ENCODE assay signal across 16 cellular contexts in the genomic region with DNA sequence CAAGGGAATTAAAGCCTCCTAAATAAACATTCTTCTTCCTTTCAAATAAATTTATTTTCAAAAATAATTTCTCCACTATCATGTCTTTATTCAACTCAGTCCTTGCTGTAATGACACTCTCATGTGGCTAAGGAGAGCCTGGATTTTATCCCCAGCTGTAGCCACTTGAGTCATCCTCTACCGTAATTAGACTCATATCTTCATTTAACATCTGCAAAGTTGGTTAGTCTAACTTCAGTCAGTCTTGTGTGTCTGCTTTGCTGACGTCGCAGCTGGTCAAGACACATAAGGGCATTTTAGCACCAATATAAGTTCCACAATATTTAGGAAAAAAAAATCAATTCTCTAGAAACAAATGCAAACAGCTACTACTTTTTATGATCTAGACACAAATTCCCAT.
"Had no signal": no experiment of that assay in that cellular context is flagged by ENCODE, and none has a peak within 500 bp of the region (broad histone marks: within the 10 kb centered on the region; RNA-seq: fewer than 3 reads in every experiment).

No MANE protein-coding gene starts in this region.

- H3K36me3 ChIP-seq: left lung, thyroid gland had no signal

- H3K27me3 ChIP-seq: left lung, thyroid gland had no signal

- H3K4me3 ChIP-seq: coronary artery, left lung, thyroid gland had no signal

- DNase-seq: activated CD4-positive, alpha-beta T cell treated with anti-CD3 and anti-CD28 coated beads, Interleukin-2, amount 10 ng/mL, durations not matched to agents 7 days and 5 days; activated CD8-positive, alpha-beta T cell treated with anti-CD3 and anti-CD28 coated beads, Interleukin-2, amount 10 ng/mL, durations not matched to agents 7 days and 5 days; activated naive CD4-positive, alpha-beta T cell treated with anti-CD3 and anti-CD28 coated beads for 36 hours; activated T-cell treated with anti-CD3 and anti-CD28 coated beads, Interleukin-2, amount 50 U/mL, for 24 hours; anterior cingulate cortex; foreskin melanocyte; head of caudate nucleus; left lung; mammary epithelial cell; stimulated activated CD4-positive, alpha-beta T cell treated with anti-CD3 and anti-CD28 coated beads, Interleukin-12 subunit alpha, Interleukin-12 subunit beta, amount 100 ng/mL, for 4 hours; stimulated activated CD4-positive, alpha-beta T cell treated with anti-CD3 and anti-CD28 coated beads, Interleukin-1b, Interleukin-23, amount 100 ng/mL, for 48 hours; stimulated activated CD8-positive, alpha-beta memory T cell treated with anti-CD3 and anti-CD28 coated beads, Interleukin-4, amount 100 ng/mL, for 48 hours; stimulated activated naive CD4-positive, alpha-beta T cell; thyroid gland had no signal

- H3K4me1 ChIP-seq: left lung, thyroid gland had no signal

- H3K27ac ChIP-seq: coronary artery, left lung, thyroid gland had no signal

- H3K9me3 ChIP-seq: left lung, thyroid gland had no signal

- ATAC-seq: activated CD4-positive, CD25-positive, alpha-beta regulatory T cell treated with anti-CD3 and anti-CD28 coated beads, Interleukin-2, amount 50 U/mL, for 24 hours; activated CD8-positive, alpha-beta T cell treated with anti-CD3 and anti-CD28 coated beads, Interleukin-2, amount 10 ng/mL, durations not matched to agents 7 days and 5 days; left lung had no signal
